ENCODE assay signal across 10 cellular contexts in genomic region chr11:2533642-2534115, GRCh38.
DNase-seq lines count a peak whose midpoint lies in the region; ATAC-seq and TF ChIP-seq lines count a peak whose summit lies in the region.
"Had no signal": no experiment of that assay in that cellular context is flagged by ENCODE, and none has a peak within 500 bp of the region (broad histone marks: within the 10 kb centered on the region; RNA-seq: fewer than 3 reads in every experiment).

No MANE protein-coding gene starts in this region.

- H3K4me1 ChIP-seq in IMR-90 (ENCODE audit: control insufficient read depth, insufficient read depth, low read length) (peaks cover 14% of the 10 kb centered on the region), cardiac muscle cell (ENCODE audit: low read depth) (peaks cover 13% of the 10 kb centered on the region)
- H3K4me1 ChIP-seq: parathyroid adenoma had no signal

- H3K9me3 Mint-ChIP-seq in activated CD8-positive, alpha-beta memory T cell treated with anti-CD3 and anti-CD28 coated beads, Interleukin-2, amount 10 ng/mL, durations not matched to agents 7 days and 5 days (ENCODE audit: low read depth) = no peaks in the 10 kb centered on the region

- peak overlapping the region; percentile 72 for H3K14ac ChIP-seq in IMR-90 (replicated peaks; ENCODE audit: low read depth, low read length)

- H2BK5ac ChIP-seq in IMR-90 (ENCODE audit: low read depth, low read length, poor library complexity, severe bottlenecking) = peak overlapping the region; percentile 10

- peak overlapping the region; percentile 87 for H2AFZ ChIP-seq in IMR-90 (replicated peaks; ENCODE audit: low read length, poor library complexity)
- H2AFZ ChIP-seq: parathyroid adenoma had no signal

- intact Hi-C loops in IMR-90 (cut with micrococcal nuclease) = loop anchor here (1.0 to 5.0 kb wide), 5 partner anchors 165 to 459 kb away; partner anchors contain the start of genes KCNQ1OT1 and NAP1L4

- no peak for TF ChIP-seq CTCF in IMR-90 (conservative IDR thresholded peaks at IDR 0.05; ENCODE audit: low read depth, low read length)
- TF ChIP-seq CTCF in cardiac muscle cell (IDR thresholded peaks at IDR 0.05; ENCODE audit: low read depth, low read length) = no peak

- H4K5ac ChIP-seq in IMR-90 (ENCODE audit: low read depth, low read length) = peak overlapping the region; percentile 61

- H3K56ac ChIP-seq in IMR-90 (ENCODE audit: extremely low read depth, insufficient read depth, low read length) = no peak overlapping the region

- H3K27me3 ChIP-seq in IMR-90 (ENCODE audit: control insufficient read depth, insufficient read depth, low read length) = peaks cover 8% of the 10 kb centered on the region; the same call in 1 of the 2 replicates
- no peaks in the 10 kb centered on the region for H3K27me3 ChIP-seq in cardiac muscle cell

- H3K9me3 ChIP-seq in IMR-90 (ENCODE audit: control insufficient read depth, insufficient read depth, low read length) = no peaks in the 10 kb centered on the region
- no peaks in the 10 kb centered on the region for H3K9me3 ChIP-seq in cardiac muscle cell (ENCODE audit: low read depth)

- H4K91ac ChIP-seq in IMR-90 (ENCODE audit: insufficient read depth, low read depth, low read length) = peak overlapping the region; percentile 88

- H3K27ac ChIP-seq in IMR-90 (ENCODE audit: insufficient read depth, low read length) (peak overlapping the region; percentile 78; the same call in 1 of the 2 replicates), cardiac muscle cell (peak overlapping the region; percentile 76)
- H3K27ac ChIP-seq: KMS-11, parathyroid adenoma had no signal

- H3K9ac ChIP-seq in IMR-90 (ENCODE audit: low read depth, low read length) = no peak overlapping the region; the same call in 1 of the 2 replicates
- H3K9ac ChIP-seq: KMS-11, parathyroid adenoma had no signal

- H4K8ac ChIP-seq in IMR-90 (ENCODE audit: low read depth in 2 of 2, low read length in 2 of 2) = peak overlapping the region; percentile 3 to 81; a peak in 2 of 4 replicates

- peak overlapping the region; percentile 95 for H3K4ac ChIP-seq in IMR-90 (ENCODE audit: low read depth, low read length)

- no peak overlapping the region for H3K4me3 Mint-ChIP-seq in activated CD8-positive, alpha-beta memory T cell treated with anti-CD3 and anti-CD28 coated beads, Interleukin-2, amount 10 ng/mL, durations not matched to agents 7 days and 5 days

- ATAC-seq in IMR-90 (ENCODE audit: low read depth) = peak; percentile 90
- no peak for ATAC-seq in activated CD8-positive, alpha-beta memory T cell treated with anti-CD3 and anti-CD28 coated beads, Interleukin-2, amount 10 ng/mL, durations not matched to agents 7 days and 5 days
- ATAC-seq in GM21786 (IDR thresholded peaks at IDR 0.05; ENCODE audit: unreplicated experiment) = no peak
- no peak for ATAC-seq in GM21390 (IDR thresholded peaks at IDR 0.05; ENCODE audit: unreplicated experiment)

- WGBS in IMR-90 (ENCODE audit: extremely low coverage in 2 of 2, insufficient read length in 1 of 2), 2 experiments = 8% methylated on average over 7 of the region's 18 CpGs; no CpG with 5 or more reads in 1 of the 2 experiments

- H2AK9ac ChIP-seq in IMR-90 (replicated peaks; ENCODE audit: low read depth, low read length, poor library complexity) = peak overlapping the region; percentile 88

- no peak overlapping the region for H3K27ac Mint-ChIP-seq in activated CD8-positive, alpha-beta memory T cell treated with anti-CD3 and anti-CD28 coated beads, Interleukin-2, amount 10 ng/mL, durations not matched to agents 7 days and 5 days

- no peaks in the 10 kb centered on the region for H3K27me3 Mint-ChIP-seq in activated CD8-positive, alpha-beta memory T cell treated with anti-CD3 and anti-CD28 coated beads, Interleukin-2, amount 10 ng/mL, durations not matched to agents 7 days and 5 days

- peak overlapping the region; percentile 76; the same call in 1 of the 2 replicates for H3K18ac ChIP-seq in IMR-90 (ENCODE audit: low read depth, low read length)

- POLR2A ChIA-PET in IMR-90 (lab: Charles Lee; ENCODE audit: unreplicated experiment) = interaction anchor here (0.7 to 1.4 kb wide), 3 partner anchors 352 to 396 kb away, joined by 3 to 4 read pairs (median 4); partner anchors contain the start of genes CDKN1C and PHLDA2

- peak overlapping the region; percentile 74 for H2BK20ac ChIP-seq in IMR-90 (ENCODE audit: low read depth, low read length)

- no peaks in the 10 kb centered on the region for H3K79me1 ChIP-seq in IMR-90 (ENCODE audit: low read depth in 1 of 2, low read length in 2 of 2)

- H3K4me1 Mint-ChIP-seq in activated CD8-positive, alpha-beta memory T cell treated with anti-CD3 and anti-CD28 coated beads, Interleukin-2, amount 10 ng/mL, durations not matched to agents 7 days and 5 days = peaks cover 19% of the 10 kb centered on the region

- no peak for TF ChIP-seq POLR2A in IMR-90 (IDR thresholded peaks at IDR 0.05; ENCODE audit: low read depth, low read length)

- DNase-seq in DMS153 (lab: John Stamatoyannopoulos, UW) (peak; percentile 42), IMR-90 (peak; percentile 91), cardiac muscle cell (ENCODE audit: low read depth in 1 of 2, low spot score in 1 of 2) (peak; percentile 75 to 96), pons (ENCODE audit: low spot score) (peak; percentile 22), NCI-H1436 treated with DMSO at 0.1 percent for 48 hours (lab: John Stamatoyannopoulos, UW) (no peak)
- DNase-seq in activated CD8-positive, alpha-beta memory T cell treated with anti-CD3 and anti-CD28 coated beads, Interleukin-2, amount 10 ng/mL, durations not matched to agents 7 days and 5 days = peak; percentile 63

- H3K36me3 Mint-ChIP-seq in activated CD8-positive, alpha-beta memory T cell treated with anti-CD3 and anti-CD28 coated beads, Interleukin-2, amount 10 ng/mL, durations not matched to agents 7 days and 5 days = no peaks in the 10 kb centered on the region

- H4K20me1 ChIP-seq in IMR-90 (ENCODE audit: insufficient read depth, low read length) = no peaks in the 10 kb centered on the region

- in situ Hi-C loops in IMR-90 (cut with MboI; ENCODE audit: low sequenced_read_pairs) = loop anchor here (5.0 kb wide), 2 partner anchors 106 to 354 kb away; partner anchors contain the start of gene CDKN1C

- dilution Hi-C loops in IMR-90 (cut with HindIII; ENCODE audit: low sequenced_read_pairs, unreplicated experiment) = no loop called here

- H2BK120ac ChIP-seq in IMR-90 (ENCODE audit: low read depth, low read length) = peak overlapping the region; percentile 87

- peak overlapping the region; percentile 69 for H3K23ac ChIP-seq in IMR-90 (ENCODE audit: low read depth, low read length)

- H2AK5ac ChIP-seq in IMR-90 (ENCODE audit: low read depth, low read length) = peak overlapping the region; percentile 100

- peak overlapping the region; percentile 39 for H3K4me2 ChIP-seq in IMR-90 (ENCODE audit: low read depth, low read length)
- H3K4me2 ChIP-seq: KMS-11 had no signal

- H3K9me1 ChIP-seq in IMR-90 (ENCODE audit: insufficient read depth, low read length) = peaks cover 3% of the 10 kb centered on the region

- CTCF ChIA-PET in IMR-90 (lab: Yijun Ruan, JAX) = interaction anchor here (0.7 to 5.1 kb wide), 11 partner anchors 89 to 458 kb away, joined by 3 to 116 read pairs (median 3); partner anchors contain the start of genes CDKN1C and KCNQ1
- CTCF ChIA-PET in activated CD8-positive, alpha-beta memory T cell treated with anti-CD3 and anti-CD28 coated beads, Interleukin-2, amount 10 ng/mL, durations not matched to agents 7 days and 5 days (lab: Charles Lee) = interaction anchor here (0.6 to 10.3 kb wide), 44 partner anchors 10 to 560 kb away, joined by 3 to 471 read pairs (median 4); partner anchors contain the start of genes C11orf21, CDKN1C, PHLDA2 and TSPAN32

- no peaks in the 10 kb centered on the region for H3K36me3 ChIP-seq in IMR-90 (ENCODE audit: control insufficient read depth, insufficient read depth, low read length)
- no peaks in the 10 kb centered on the region for H3K36me3 ChIP-seq in cardiac muscle cell

- H3K4me3 ChIP-seq in IMR-90 (ENCODE audit: insufficient read depth, low read depth, low read length) (no peak overlapping the region), cardiac muscle cell (no peak overlapping the region)

- BruUV-seq in IMR-90 (replicated peaks; lab: Mats Ljungman, UMichigan) = no TSS peak

- peak overlapping the region; percentile 74; the same call in 1 of the 3 replicates for H2BK15ac ChIP-seq in IMR-90 (ENCODE audit: low read depth, low read length)

- peak; percentile 32 for TF ChIP-seq RAD21 in IMR-90 (IDR thresholded peaks at IDR 0.05; ENCODE audit: low read length)

TF ChIP-seq in IMR-90, 13 proteins besides CTCF, POLR2A, EP300 and RAD21:
- TF ChIP-seq MAZ (IDR thresholded peaks at IDR 0.05; ENCODE audit: borderline replicate concordance, low read depth, low read length) (peak; percentile 99), RCOR1 (IDR thresholded peaks at IDR 0.05; ENCODE audit: insufficient replicate concordance, low read length) (no peak), ELK1 (IDR thresholded peaks at IDR 0.05; ENCODE audit: borderline replicate concordance, low read depth, low read length) (no peak), SMC3 (IDR thresholded peaks at IDR 0.05; ENCODE audit: low read depth, low read length) (no peak), FOS (IDR thresholded peaks at IDR 0.05; ENCODE audit: low read depth, low read length) (no peak), MXI1 (IDR thresholded peaks at IDR 0.05; ENCODE audit: borderline replicate concordance, low read depth, low read length) (no peak), NFE2L2 (IDR thresholded peaks at IDR 0.05; ENCODE audit: low read depth, low read length) (no peak), USF2 (IDR thresholded peaks at IDR 0.05; ENCODE audit: low read depth, low read length) (0 out of 2 replicates have a peak, but pooled peaks have one; percentile 23), BHLHE40 (IDR thresholded peaks at IDR 0.05; ENCODE audit: low read depth, low read length) (peak; percentile 95), CEBPB (IDR thresholded peaks at IDR 0.05; ENCODE audit: low read depth, low read length) (0 out of 2 replicates have a peak, but pooled peaks have one; percentile 21)
